Comparison of ENCODE assay signal across 1 cellular context in the genomic region with DNA sequence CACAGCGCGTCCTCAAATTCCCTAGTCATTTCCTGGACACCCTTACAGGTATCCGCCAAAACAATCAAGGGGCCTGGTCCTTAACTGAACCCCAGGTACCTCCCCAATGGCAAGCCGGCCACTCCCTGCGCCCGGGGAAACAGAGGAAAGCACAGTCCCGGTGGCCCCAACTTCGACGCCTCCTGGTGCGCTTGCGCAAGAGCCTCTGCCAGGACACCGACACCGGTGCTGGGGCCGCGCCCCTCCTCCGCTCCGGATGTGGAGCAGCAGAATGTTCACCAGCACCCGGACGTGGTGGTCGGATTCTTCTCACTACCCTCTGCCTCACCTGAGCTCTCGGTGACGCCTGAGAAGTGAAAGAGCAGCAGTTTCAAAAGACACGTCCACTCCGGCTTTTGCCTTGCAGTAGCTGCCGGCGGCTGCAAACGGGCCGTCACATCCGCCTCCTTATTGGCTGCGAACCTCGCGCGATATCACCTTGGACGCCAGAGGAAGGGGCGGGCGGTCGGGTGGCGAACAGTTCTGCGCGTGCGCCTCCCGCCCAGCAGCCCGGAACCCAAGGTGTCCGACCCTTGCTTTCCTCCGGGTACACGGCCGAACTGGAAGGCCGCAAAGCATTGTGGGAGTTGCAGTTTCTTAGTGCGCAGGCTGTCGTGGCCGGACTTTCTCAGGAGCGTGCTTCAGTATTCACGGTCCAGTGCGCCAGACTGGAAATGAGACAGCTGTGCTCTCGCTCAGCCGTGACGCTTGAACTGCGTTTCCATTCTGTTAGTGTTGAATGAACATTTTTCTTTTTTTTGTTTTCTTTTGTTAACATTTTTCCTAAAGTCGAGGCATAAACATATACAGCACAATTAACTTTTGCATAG.
A peak's percentile ranks its signal among the peaks of the same experiment; 100 is the strongest.
TF ChIP-seq lines count a peak whose summit lies in the region.

A gene with protein sequence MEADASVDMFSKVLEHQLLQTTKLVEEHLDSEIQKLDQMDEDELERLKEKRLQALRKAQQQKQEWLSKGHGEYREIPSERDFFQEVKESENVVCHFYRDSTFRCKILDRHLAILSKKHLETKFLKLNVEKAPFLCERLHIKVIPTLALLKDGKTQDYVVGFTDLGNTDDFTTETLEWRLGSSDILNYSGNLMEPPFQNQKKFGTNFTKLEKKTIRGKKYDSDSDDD (minus strand): TSS at position 423 of the 869 bp plus-strand sequence. CDS start 3,123 bp downstream, outside the sequence.

TF ChIP-seq in HepG2, 621 proteins besides CTCF, POLR2A, EP300 and RAD21 (continued from another document and continues in another):
- TF ChIP-seq, protein P1, sequence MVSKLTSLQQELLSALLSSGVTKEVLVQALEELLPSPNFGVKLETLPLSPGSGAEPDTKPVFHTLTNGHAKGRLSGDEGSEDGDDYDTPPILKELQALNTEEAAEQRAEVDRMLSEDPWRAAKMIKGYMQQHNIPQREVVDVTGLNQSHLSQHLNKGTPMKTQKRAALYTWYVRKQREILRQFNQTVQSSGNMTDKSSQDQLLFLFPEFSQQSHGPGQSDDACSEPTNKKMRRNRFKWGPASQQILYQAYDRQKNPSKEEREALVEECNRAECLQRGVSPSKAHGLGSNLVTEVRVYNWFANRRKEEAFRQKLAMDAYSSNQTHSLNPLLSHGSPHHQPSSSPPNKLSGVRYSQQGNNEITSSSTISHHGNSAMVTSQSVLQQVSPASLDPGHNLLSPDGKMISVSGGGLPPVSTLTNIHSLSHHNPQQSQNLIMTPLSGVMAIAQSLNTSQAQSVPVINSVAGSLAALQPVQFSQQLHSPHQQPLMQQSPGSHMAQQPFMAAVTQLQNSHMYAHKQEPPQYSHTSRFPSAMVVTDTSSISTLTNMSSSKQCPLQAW (CRISPR knock-in tag; IDR thresholded peaks at IDR 0.05), result peak; percentile 99
- TF ChIP-seq GATA4 (IDR thresholded peaks at IDR 0.05; ENCODE audit: borderline replicate concordance, low read depth) (peak; percentile 58; the same call in 1 of the 2 replicates), ZNF251 (CRISPR knock-in tag; IDR thresholded peaks at IDR 0.05) (no peak), TGIF2 (CRISPR knock-in tag; IDR thresholded peaks at IDR 0.05) (no peak; the same call in 1 of the 2 replicates), AKAP8 (CRISPR knock-in tag; IDR thresholded peaks at IDR 0.05) (peak; percentile 75), FOXM1 (CRISPR knock-in tag; IDR thresholded peaks at IDR 0.05) (0 out of 2 replicates have a peak, but pooled peaks have one; percentile 24), ZNF782 (CRISPR knock-in tag; IDR thresholded peaks at IDR 0.05; ENCODE audit: borderline replicate concordance) (peak; percentile 65; the same call in 1 of the 2 replicates), TBX3 (IDR thresholded peaks at IDR 0.05; ENCODE audit: borderline replicate concordance) (peak; percentile 71; the same call in 1 of the 2 replicates), MAFF (IDR thresholded peaks at IDR 0.05; ENCODE audit: low read depth, low read length) (peak; percentile 11; the same call in 1 of the 2 replicates), ETV6 (CRISPR knock-in tag; conservative IDR thresholded peaks at IDR 0.05) (peak; percentile 72; the same call in 1 of the 2 replicates), NFYB (CRISPR knock-in tag; IDR thresholded peaks at IDR 0.05) (peak; percentile 82), ZBTB1 (CRISPR knock-in tag; IDR thresholded peaks at IDR 0.05; ENCODE audit: borderline replicate concordance) (no peak), POLR2G (IDR thresholded peaks at IDR 0.05; ENCODE audit: low read depth, low read length) (peak; percentile 99), MEIS2 (CRISPR knock-in tag; IDR thresholded peaks at IDR 0.05) (peak; percentile 60; the same call in 1 of the 2 replicates), ZNF543 (CRISPR knock-in tag; IDR thresholded peaks at IDR 0.05) (peak; percentile 84; the same call in 1 of the 2 replicates), TEAD2 (CRISPR knock-in tag; IDR thresholded peaks at IDR 0.05) (no peak), ZNF34 (CRISPR knock-in tag; IDR thresholded peaks at IDR 0.05; ENCODE audit: borderline replicate concordance) (peak; percentile 97)
- TF ChIP-seq, protein P2, sequence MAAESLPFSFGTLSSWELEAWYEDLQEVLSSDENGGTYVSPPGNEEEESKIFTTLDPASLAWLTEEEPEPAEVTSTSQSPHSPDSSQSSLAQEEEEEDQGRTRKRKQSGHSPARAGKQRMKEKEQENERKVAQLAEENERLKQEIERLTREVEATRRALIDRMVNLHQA (CRISPR knock-in tag; IDR thresholded peaks at IDR 0.05), result peak; percentile 44; the same call in 1 of the 2 replicates
- TF ChIP-seq, protein P3, sequence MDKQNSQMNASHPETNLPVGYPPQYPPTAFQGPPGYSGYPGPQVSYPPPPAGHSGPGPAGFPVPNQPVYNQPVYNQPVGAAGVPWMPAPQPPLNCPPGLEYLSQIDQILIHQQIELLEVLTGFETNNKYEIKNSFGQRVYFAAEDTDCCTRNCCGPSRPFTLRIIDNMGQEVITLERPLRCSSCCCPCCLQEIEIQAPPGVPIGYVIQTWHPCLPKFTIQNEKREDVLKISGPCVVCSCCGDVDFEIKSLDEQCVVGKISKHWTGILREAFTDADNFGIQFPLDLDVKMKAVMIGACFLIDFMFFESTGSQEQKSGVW (CRISPR knock-in tag; IDR thresholded peaks at IDR 0.05; ENCODE audit: borderline replicate concordance), result no peak
- TF ChIP-seq, protein P4, sequence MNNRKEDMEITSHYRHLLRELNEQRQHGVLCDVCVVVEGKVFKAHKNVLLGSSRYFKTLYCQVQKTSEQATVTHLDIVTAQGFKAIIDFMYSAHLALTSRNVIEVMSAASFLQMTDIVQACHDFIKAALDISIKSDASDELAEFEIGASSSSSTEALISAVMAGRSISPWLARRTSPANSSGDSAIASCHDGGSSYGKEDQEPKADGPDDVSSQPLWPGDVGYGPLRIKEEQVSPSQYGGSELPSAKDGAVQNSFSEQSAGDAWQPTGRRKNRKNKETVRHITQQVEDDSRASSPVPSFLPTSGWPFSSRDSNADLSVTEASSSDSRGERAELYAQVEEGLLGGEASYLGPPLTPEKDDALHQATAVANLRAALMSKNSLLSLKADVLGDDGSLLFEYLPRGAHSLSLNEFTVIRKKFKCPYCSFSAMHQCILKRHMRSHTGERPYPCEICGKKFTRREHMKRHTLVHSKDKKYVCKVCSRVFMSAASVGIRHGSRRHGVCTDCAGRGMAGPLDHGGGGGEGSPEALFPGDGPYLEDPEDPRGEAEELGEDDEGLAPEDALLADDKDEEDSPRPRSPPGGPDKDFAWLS (CRISPR knock-in tag; IDR thresholded peaks at IDR 0.05; ENCODE audit: borderline replicate concordance), result no peak
- TF ChIP-seq, protein P5, sequence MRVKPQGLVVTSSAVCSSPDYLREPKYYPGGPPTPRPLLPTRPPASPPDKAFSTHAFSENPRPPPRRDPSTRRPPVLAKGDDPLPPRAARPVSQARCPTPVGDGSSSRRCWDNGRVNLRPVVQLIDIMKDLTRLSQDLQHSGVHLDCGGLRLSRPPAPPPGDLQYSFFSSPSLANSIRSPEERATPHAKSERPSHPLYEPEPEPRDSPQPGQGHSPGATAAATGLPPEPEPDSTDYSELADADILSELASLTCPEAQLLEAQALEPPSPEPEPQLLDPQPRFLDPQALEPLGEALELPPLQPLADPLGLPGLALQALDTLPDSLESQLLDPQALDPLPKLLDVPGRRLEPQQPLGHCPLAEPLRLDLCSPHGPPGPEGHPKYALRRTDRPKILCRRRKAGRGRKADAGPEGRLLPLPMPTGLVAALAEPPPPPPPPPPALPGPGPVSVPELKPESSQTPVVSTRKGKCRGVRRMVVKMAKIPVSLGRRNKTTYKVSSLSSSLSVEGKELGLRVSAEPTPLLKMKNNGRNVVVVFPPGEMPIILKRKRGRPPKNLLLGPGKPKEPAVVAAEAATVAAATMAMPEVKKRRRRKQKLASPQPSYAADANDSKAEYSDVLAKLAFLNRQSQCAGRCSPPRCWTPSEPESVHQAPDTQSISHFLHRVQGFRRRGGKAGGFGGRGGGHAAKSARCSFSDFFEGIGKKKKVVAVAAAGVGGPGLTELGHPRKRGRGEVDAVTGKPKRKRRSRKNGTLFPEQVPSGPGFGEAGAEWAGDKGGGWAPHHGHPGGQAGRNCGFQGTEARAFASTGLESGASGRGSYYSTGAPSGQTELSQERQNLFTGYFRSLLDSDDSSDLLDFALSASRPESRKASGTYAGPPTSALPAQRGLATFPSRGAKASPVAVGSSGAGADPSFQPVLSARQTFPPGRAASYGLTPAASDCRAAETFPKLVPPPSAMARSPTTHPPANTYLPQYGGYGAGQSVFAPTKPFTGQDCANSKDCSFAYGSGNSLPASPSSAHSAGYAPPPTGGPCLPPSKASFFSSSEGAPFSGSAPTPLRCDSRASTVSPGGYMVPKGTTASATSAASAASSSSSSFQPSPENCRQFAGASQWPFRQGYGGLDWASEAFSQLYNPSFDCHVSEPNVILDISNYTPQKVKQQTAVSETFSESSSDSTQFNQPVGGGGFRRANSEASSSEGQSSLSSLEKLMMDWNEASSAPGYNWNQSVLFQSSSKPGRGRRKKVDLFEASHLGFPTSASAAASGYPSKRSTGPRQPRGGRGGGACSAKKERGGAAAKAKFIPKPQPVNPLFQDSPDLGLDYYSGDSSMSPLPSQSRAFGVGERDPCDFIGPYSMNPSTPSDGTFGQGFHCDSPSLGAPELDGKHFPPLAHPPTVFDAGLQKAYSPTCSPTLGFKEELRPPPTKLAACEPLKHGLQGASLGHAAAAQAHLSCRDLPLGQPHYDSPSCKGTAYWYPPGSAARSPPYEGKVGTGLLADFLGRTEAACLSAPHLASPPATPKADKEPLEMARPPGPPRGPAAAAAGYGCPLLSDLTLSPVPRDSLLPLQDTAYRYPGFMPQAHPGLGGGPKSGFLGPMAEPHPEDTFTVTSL (CRISPR knock-in tag; IDR thresholded peaks at IDR 0.05; ENCODE audit: borderline replicate concordance), result peak; percentile 74; the same call in 1 of the 2 replicates
- TF ChIP-seq, protein P6, sequence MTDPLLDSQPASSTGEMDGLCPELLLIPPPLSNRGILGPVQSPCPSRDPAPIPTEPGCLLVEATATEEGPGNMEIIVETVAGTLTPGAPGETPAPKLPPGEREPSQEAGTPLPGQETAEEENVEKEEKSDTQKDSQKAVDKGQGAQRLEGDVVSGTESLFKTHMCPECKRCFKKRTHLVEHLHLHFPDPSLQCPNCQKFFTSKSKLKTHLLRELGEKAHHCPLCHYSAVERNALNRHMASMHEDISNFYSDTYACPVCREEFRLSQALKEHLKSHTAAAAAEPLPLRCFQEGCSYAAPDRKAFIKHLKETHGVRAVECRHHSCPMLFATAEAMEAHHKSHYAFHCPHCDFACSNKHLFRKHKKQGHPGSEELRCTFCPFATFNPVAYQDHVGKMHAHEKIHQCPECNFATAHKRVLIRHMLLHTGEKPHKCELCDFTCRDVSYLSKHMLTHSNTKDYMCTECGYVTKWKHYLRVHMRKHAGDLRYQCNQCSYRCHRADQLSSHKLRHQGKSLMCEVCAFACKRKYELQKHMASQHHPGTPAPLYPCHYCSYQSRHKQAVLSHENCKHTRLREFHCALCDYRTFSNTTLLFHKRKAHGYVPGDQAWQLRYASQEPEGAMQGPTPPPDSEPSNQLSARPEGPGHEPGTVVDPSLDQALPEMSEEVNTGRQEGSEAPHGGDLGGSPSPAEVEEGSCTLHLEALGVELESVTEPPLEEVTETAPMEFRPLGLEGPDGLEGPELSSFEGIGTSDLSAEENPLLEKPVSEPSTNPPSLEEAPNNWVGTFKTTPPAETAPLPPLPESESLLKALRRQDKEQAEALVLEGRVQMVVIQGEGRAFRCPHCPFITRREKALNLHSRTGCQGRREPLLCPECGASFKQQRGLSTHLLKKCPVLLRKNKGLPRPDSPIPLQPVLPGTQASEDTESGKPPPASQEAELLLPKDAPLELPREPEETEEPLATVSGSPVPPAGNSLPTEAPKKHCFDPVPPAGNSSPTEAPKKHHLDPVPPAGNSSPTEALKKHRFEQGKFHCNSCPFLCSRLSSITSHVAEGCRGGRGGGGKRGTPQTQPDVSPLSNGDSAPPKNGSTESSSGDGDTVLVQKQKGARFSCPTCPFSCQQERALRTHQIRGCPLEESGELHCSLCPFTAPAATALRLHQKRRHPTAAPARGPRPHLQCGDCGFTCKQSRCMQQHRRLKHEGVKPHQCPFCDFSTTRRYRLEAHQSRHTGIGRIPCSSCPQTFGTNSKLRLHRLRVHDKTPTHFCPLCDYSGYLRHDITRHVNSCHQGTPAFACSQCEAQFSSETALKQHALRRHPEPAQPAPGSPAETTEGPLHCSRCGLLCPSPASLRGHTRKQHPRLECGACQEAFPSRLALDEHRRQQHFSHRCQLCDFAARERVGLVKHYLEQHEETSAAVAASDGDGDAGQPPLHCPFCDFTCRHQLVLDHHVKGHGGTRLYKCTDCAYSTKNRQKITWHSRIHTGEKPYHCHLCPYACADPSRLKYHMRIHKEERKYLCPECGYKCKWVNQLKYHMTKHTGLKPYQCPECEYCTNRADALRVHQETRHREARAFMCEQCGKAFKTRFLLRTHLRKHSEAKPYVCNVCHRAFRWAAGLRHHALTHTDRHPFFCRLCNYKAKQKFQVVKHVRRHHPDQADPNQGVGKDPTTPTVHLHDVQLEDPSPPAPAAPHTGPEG (CRISPR knock-in tag; IDR thresholded peaks at IDR 0.05), result peak; percentile 77; the same call in 1 of the 2 replicates
